In genomic region chr11:22846726-22847125, GRCh38 we compare ENCODE assay signal across 8 cellular contexts. TPM values are rescaled to one million over a fixed set of nuclear protein-coding genes. Genes with fewer than 3 reads are reported as not detected.
"Had no signal": no experiment of that assay in that cellular context is flagged by ENCODE, and none has a peak within 500 bp of the region (broad histone marks: within the 10 kb centered on the region; RNA-seq: fewer than 3 reads in every experiment).

No MANE protein-coding gene starts in this region.

- H3K4me3 ChIP-seq: GM23338 had no signal

- H3K4me1 Mint-ChIP-seq: GM23338, H9 had no signal

- H2AFZ ChIP-seq: GM23338 had no signal

- H3K4me3 Mint-ChIP-seq: GM23338, H9 had no signal

- H3K27ac Mint-ChIP-seq: GM23338, H9 had no signal

- H3K4me2 ChIP-seq: GM23338 had no signal

- DNase-seq: H9, HCEC 1CT, IMR-90 had no signal

- ATAC-seq: GM23338 had no signal

- FAIRE-seq: H1, H54, HTR-8/SVneo had no signal

RNA-seq across cellular contexts. Expression of gene CCDC179, which starts 13.5 kb away (rescaled TPM):
- total RNA-seq: GM23338, H1, H9, HT-29, IMR-90 had no signal
- polyA plus RNA-seq: GM23338, H1, IMR-90 had no signal
